ENCODE assay signal across 3 cellular contexts in genomic region chr18:14092625-14093361, GRCh38.
TF ChIP-seq lines count a peak whose summit lies in the region.

No MANE protein-coding gene starts in this region.

TF ChIP-seq in HepG2, 621 proteins besides CTCF, POLR2A, EP300 and RAD21:
- TF ChIP-seq PRDM15 (CRISPR knock-in tag; IDR thresholded peaks at IDR 0.05) = no peak
- TF ChIP-seq MAFK (conservative IDR thresholded peaks at IDR 0.05 in 1 of 2, IDR thresholded peaks at IDR 0.05 in 1 of 2; ENCODE audit: low read length in 2 of 2) = peak; percentile 62 to 81
- TF ChIP-seq MAFF (IDR thresholded peaks at IDR 0.05; ENCODE audit: low read depth, low read length) = peak; percentile 66
- peak; percentile 29; the same call in 1 of the 2 replicates for TF ChIP-seq FOSL2 (CRISPR knock-in tag; IDR thresholded peaks at IDR 0.05)
- no peak for TF ChIP-seq MXD3 (CRISPR knock-in tag; IDR thresholded peaks at IDR 0.05)
- TF ChIP-seq BHLHE40 (IDR thresholded peaks at IDR 0.05; ENCODE audit: low read length) = peak; percentile 59; the same call in 1 of the 2 replicates

TF ChIP-seq in IMR-90, 13 proteins besides CTCF, POLR2A, EP300 and RAD21:
- TF ChIP-seq MAFK (IDR thresholded peaks at IDR 0.05; ENCODE audit: low read depth, low read length) (peak; percentile 57), CEBPB (IDR thresholded peaks at IDR 0.05; ENCODE audit: low read depth, low read length) (no peak)

TF ChIP-seq in K562, 482 proteins besides CTCF, POLR2A, EP300 and RAD21:
- no peak for TF ChIP-seq MAFK (IDR thresholded peaks at IDR 0.05; ENCODE audit: low read length)
- TF ChIP-seq NUFIP1 (IDR thresholded peaks at IDR 0.05; ENCODE audit: partially characterized antibody) = no peak
- TF ChIP-seq ZNF134 (CRISPR knock-in tag; conservative IDR thresholded peaks at IDR 0.05) = no peak
- TF ChIP-seq ARID4B (CRISPR knock-in tag; IDR thresholded peaks at IDR 0.05) = no peak
- no peak for TF ChIP-seq ZNF586 (CRISPR knock-in tag; conservative IDR thresholded peaks at IDR 0.05)
- TF ChIP-seq MAFG (tag; conservative IDR thresholded peaks at IDR 0.05) = peak; percentile 44; the same call in 1 of the 2 replicates
- TF ChIP-seq ZNF583 (CRISPR knock-in tag; IDR thresholded peaks at IDR 0.05) = no peak
- no peak for TF ChIP-seq ZFP91 (CRISPR knock-in tag; IDR thresholded peaks at IDR 0.05)
- TF ChIP-seq TAF9B (IDR thresholded peaks at IDR 0.05; ENCODE audit: partially characterized antibody) = no peak
- no peak for TF ChIP-seq NR0B1 (IDR thresholded peaks at IDR 0.05; ENCODE audit: partially characterized antibody)
- peak; percentile 30; the same call in 1 of the 2 replicates for TF ChIP-seq ZNF316 (IDR thresholded peaks at IDR 0.05)
- no peak for TF ChIP-seq CHD4 (IDR thresholded peaks at IDR 0.05; ENCODE audit: insufficient read depth, insufficient replicate concordance, low read depth, low read length, poor library complexity, severe bottlenecking)
- TF ChIP-seq HMGN3 (IDR thresholded peaks at IDR 0.05; ENCODE audit: borderline replicate concordance, extremely low read depth, insufficient read length, low read depth, low read length) = no peak
- no peak for TF ChIP-seq SIRT6 (IDR thresholded peaks at IDR 0.05; ENCODE audit: low read depth, low read length)
- TF ChIP-seq MCM2 (IDR thresholded peaks at IDR 0.05; ENCODE audit: low read depth) = no peak
- TF ChIP-seq THRA (IDR thresholded peaks at IDR 0.05) = no peak
- no peak for TF ChIP-seq BRD9 (IDR thresholded peaks at IDR 0.05; ENCODE audit: low read depth, partially characterized antibody)
- TF ChIP-seq MAFF (IDR thresholded peaks at IDR 0.05; ENCODE audit: low read length) = peak; percentile 13; the same call in 1 of the 2 replicates
- TF ChIP-seq C11orf30 (IDR thresholded peaks at IDR 0.05; ENCODE audit: low read depth) = 0 out of 2 replicates have a peak, but pooled peaks have one; percentile 30
- TF ChIP-seq HES1 (IDR thresholded peaks at IDR 0.05; ENCODE audit: low read depth) = no peak
- no peak for TF ChIP-seq PRDM10 (IDR thresholded peaks at IDR 0.05; ENCODE audit: partially characterized antibody)
- TF ChIP-seq ZNF707 (CRISPR knock-in tag; conservative IDR thresholded peaks at IDR 0.05) = no peak
- no peak for TF ChIP-seq CHCHD3 (CRISPR knock-in tag; IDR thresholded peaks at IDR 0.05)
- no peak for TF ChIP-seq GTF2F1 (IDR thresholded peaks at IDR 0.05; ENCODE audit: low read depth, low read length)
- TF ChIP-seq PTTG1 (tag; IDR thresholded peaks at IDR 0.05; ENCODE audit: low read depth) = no peak
- no peak for TF ChIP-seq FOXM1 (IDR thresholded peaks at IDR 0.05; ENCODE audit: low read depth)
- TF ChIP-seq FOXM1 (CRISPR knock-in tag; IDR thresholded peaks at IDR 0.05; ENCODE audit: low read depth) = no peak
- TF ChIP-seq SRSF1 (IDR thresholded peaks at IDR 0.05; ENCODE audit: low read depth, low read length) = no peak
- no peak for TF ChIP-seq SNRNP70 (optimal IDR thresholded peaks at IDR 0.05; ENCODE audit: low read depth, low read length)
